17 cellular contexts compared by ENCODE assay signal in genomic region chr2:174580951-174581350, GRCh38. TPM values are rescaled to one million over a fixed set of nuclear protein-coding genes. Genes with fewer than 3 reads are reported as not detected.
DNase-seq lines count a peak whose midpoint lies in the region; ATAC-seq lines count a peak whose summit lies in the region.
"Had no signal": no experiment of that assay in that cellular context is flagged by ENCODE, and none has a peak within 500 bp of the region (broad histone marks: within the 10 kb centered on the region; RNA-seq: fewer than 3 reads in every experiment).

No MANE protein-coding gene starts in this region.

- H3K36me3 Mint-ChIP-seq in CD8-positive, alpha-beta memory T cell, result peaks cover 4 to 98% (median 22%) of the 10 kb centered on the region in 3 donors
- peaks cover 87% of the 10 kb centered on the region for H3K36me3 Mint-ChIP-seq in central memory CD8-positive, alpha-beta T cell (ENCODE audit: insufficient read depth)
- peaks cover 5 to 100% (median 37%) of the 10 kb centered on the region in 3 donors for H3K36me3 Mint-ChIP-seq in naive thymus-derived CD8-positive, alpha-beta T cell

- H3K9me3 ChIP-seq in CD8-positive, alpha-beta memory T cell (ENCODE audit: low read length), result no peaks in the 10 kb centered on the region
- H3K9me3 ChIP-seq: body of pancreas, psoas muscle had no signal

- no peak for ATAC-seq in central memory CD8-positive, alpha-beta T cell (replicated peaks; ENCODE audit: extremely low read depth, poor library complexity, severe bottlenecking)
- ATAC-seq in naive thymus-derived CD8-positive, alpha-beta T cell, result no peak
- no peak for ATAC-seq in GM18511 (IDR thresholded peaks at IDR 0.05; ENCODE audit: unreplicated experiment)
- ATAC-seq in GM19035 (IDR thresholded peaks at IDR 0.05; ENCODE audit: unreplicated experiment), result no peak
- ATAC-seq in GM18519 (IDR thresholded peaks at IDR 0.05; ENCODE audit: low FRiP score, unreplicated experiment), result no peak
- no peak for ATAC-seq in HG03342 (IDR thresholded peaks at IDR 0.05; ENCODE audit: unreplicated experiment)
- ATAC-seq: body of pancreas, psoas muscle had no signal

- H3K4me3 ChIP-seq in CD8-positive, alpha-beta memory T cell (ENCODE audit: low read length), result no peak overlapping the region
- H3K4me3 ChIP-seq: body of pancreas, hepatocyte, psoas muscle had no signal

- H3K9me3 Mint-ChIP-seq in CD8-positive, alpha-beta memory T cell, result no peaks in the 10 kb centered on the region
- no peaks in the 10 kb centered on the region for H3K9me3 Mint-ChIP-seq in central memory CD8-positive, alpha-beta T cell
- H3K9me3 Mint-ChIP-seq in naive thymus-derived CD8-positive, alpha-beta T cell, result no peaks in the 10 kb centered on the region

- H3K4me3 Mint-ChIP-seq in CD8-positive, alpha-beta memory T cell, result peak overlapping the region in 5 of 7 donors; percentile 2 to 57 (median 13)
- peak overlapping the region; percentile 54 for H3K4me3 Mint-ChIP-seq in central memory CD8-positive, alpha-beta T cell
- H3K4me3 Mint-ChIP-seq in naive thymus-derived CD8-positive, alpha-beta T cell, result peak overlapping the region in 4 of 10 donors; percentile 23 to 30 (median 26)

- no peaks in the 10 kb centered on the region for H3K27me3 ChIP-seq in CD8-positive, alpha-beta memory T cell (ENCODE audit: insufficient read depth, low read length, poor library complexity, severe bottlenecking)
- H3K27me3 ChIP-seq: body of pancreas, hepatocyte had no signal

- POLR2A ChIA-PET in CD8-positive, alpha-beta memory T cell (lab: Charles Lee), result no interaction called here
- POLR2A ChIA-PET in naive thymus-derived CD8-positive, alpha-beta T cell (lab: Charles Lee), result interaction anchor here (1.0 to 2.4 kb wide), 8 partner anchors 13 to 103 kb away, joined by 3 to 8 read pairs (median 5); partner anchors contain the start of gene WIPF1

- no peak overlapping the region for H3K27ac ChIP-seq in CD8-positive, alpha-beta memory T cell (ENCODE audit: low read depth, low read length)
- H3K27ac ChIP-seq: body of pancreas, hepatocyte, psoas muscle had no signal

- peaks cover 74 to 97% (median 93%) of the 10 kb centered on the region in 3 donors for H3K4me1 Mint-ChIP-seq in CD8-positive, alpha-beta memory T cell
- peaks cover 59% of the 10 kb centered on the region for H3K4me1 Mint-ChIP-seq in central memory CD8-positive, alpha-beta T cell
- peaks cover 19 to 91% (median 70%) of the 10 kb centered on the region in 4 donors for H3K4me1 Mint-ChIP-seq in naive thymus-derived CD8-positive, alpha-beta T cell

- H3K27ac Mint-ChIP-seq in CD8-positive, alpha-beta memory T cell, result peak overlapping the region; percentile 78 to 96 (median 92)
- peak overlapping the region; percentile 93 for H3K27ac Mint-ChIP-seq in central memory CD8-positive, alpha-beta T cell (ENCODE audit: low read depth)
- peak overlapping the region; percentile 81 to 100 (median 86) for H3K27ac Mint-ChIP-seq in naive thymus-derived CD8-positive, alpha-beta T cell

- DNase-seq in Ammon's horn (ENCODE audit: low spot score), result peak; percentile 64
- no peak for DNase-seq in CD8-positive, alpha-beta memory T cell
- no peak for DNase-seq in central memory CD8-positive, alpha-beta T cell (ENCODE audit: low spot score in 2 of 2)
- DNase-seq in naive thymus-derived CD8-positive, alpha-beta T cell, result no peak
- DNase-seq: activated CD4-positive, alpha-beta T cell treated with anti-CD3 and anti-CD28 coated beads for 1 hour; body of pancreas; DMS 273 treated with DMSO at 0.1 percent for 48 hours; KG1; NCI-H1092 treated with DMSO at 0.1 percent for 48 hours; psoas muscle; RPMI8226; stimulated activated CD4-positive, alpha-beta T cell treated with anti-CD3 and anti-CD28 coated beads, Interleukin-15, amount 100 ng/mL, for 24 hours had no signal

- H3K27me3 Mint-ChIP-seq in CD8-positive, alpha-beta memory T cell, result no peaks in the 10 kb centered on the region
- no peaks in the 10 kb centered on the region for H3K27me3 Mint-ChIP-seq in central memory CD8-positive, alpha-beta T cell
- H3K27me3 Mint-ChIP-seq in naive thymus-derived CD8-positive, alpha-beta T cell, result no peaks in the 10 kb centered on the region

- peaks cover 90% of the 10 kb centered on the region for H3K36me3 ChIP-seq in CD8-positive, alpha-beta memory T cell (ENCODE audit: insufficient read depth, low read length)

- CTCF ChIA-PET in CD8-positive, alpha-beta memory T cell (lab: Charles Lee), result interaction anchor here (1.0 to 15.4 kb wide), 6 partner anchors 9 to 118 kb away, joined by 3 to 167 read pairs (median 9); partner anchors contain the start of gene WIPF1

- H3K4me1 ChIP-seq in CD8-positive, alpha-beta memory T cell (ENCODE audit: insufficient read depth, low read length), result peaks cover 74% of the 10 kb centered on the region
- H3K4me1 ChIP-seq: psoas muscle had no signal

RNA-seq across cellular contexts. Expression of gene WIPF1, which starts 16.7 kb away (rescaled TPM):
- 100 to 1,000 TPM; 317 to 326 TPM for total RNA-seq in CD8-positive, alpha-beta memory T cell
- polyA plus RNA-seq in CD8-positive, alpha-beta memory T cell, result 200 TPM
- 100 to 1,000 TPM; 408 to 419 TPM for total RNA-seq in naive thymus-derived CD8-positive, alpha-beta T cell
- polyA plus RNA-seq in naive thymus-derived CD8-positive, alpha-beta T cell, result 100 to 1,000 TPM in 2 of 3 donors, 10 to 100 TPM in 1; 97.5 to 116 (median 103) TPM
